ENCODE assay signal across 9 cellular contexts in genomic region chr4:42371306-42372063, GRCh38. TPM values are rescaled to one million over a fixed set of nuclear protein-coding genes. Genes with fewer than 3 reads are reported as not detected.
DNase-seq lines count a peak whose midpoint lies in the region; ATAC-seq, FAIRE-seq and TF ChIP-seq lines count a peak whose summit lies in the region.
"Had no signal": no experiment of that assay in that cellular context is flagged by ENCODE, and none has a peak within 500 bp of the region (broad histone marks: within the 10 kb centered on the region; RNA-seq: fewer than 3 reads in every experiment).

No MANE protein-coding gene starts in this region.

- peak; percentile 70 to 79 for TF ChIP-seq RAD21 in liver (IDR thresholded peaks at IDR 0.05)

- peak; percentile 55 for TF ChIP-seq CTCF in bronchial epithelial cell (IDR thresholded peaks at IDR 0.05; ENCODE audit: insufficient read depth, low read length, severe bottlenecking)
- peak; percentile 55 for TF ChIP-seq CTCF in liver (IDR thresholded peaks at IDR 0.05; ENCODE audit: low read depth, low read length, missing input control)

- 53% methylated on average over 2 of the region's 2 CpGs for WGBS in liver

- no peaks in the 10 kb centered on the region for H3K27me3 ChIP-seq in bronchial epithelial cell (ENCODE audit: control insufficient read depth, insufficient read depth, low read length)
- peaks cover 0 to 2% (median 0%) of the 10 kb centered on the region in 4 donors for H3K27me3 ChIP-seq in liver (ENCODE audit: control insufficient read depth in 4 of 4, insufficient read depth in 4 of 4, low read length in 3 of 4)

- H3K4me1 ChIP-seq in liver (ENCODE audit: control insufficient read depth in 4 of 4, insufficient read depth in 4 of 4, low read length in 3 of 4) = no peaks in the 10 kb centered on the region

- peak; percentile 70 for ATAC-seq in GM21619 (IDR thresholded peaks at IDR 0.05; ENCODE audit: unreplicated experiment)
- ATAC-seq in HG02973 (IDR thresholded peaks at IDR 0.05; ENCODE audit: unreplicated experiment) = no peak
- no peak for ATAC-seq in GM18520 (IDR thresholded peaks at IDR 0.05; ENCODE audit: unreplicated experiment)
- no peak for ATAC-seq in HG02840 (IDR thresholded peaks at IDR 0.05; ENCODE audit: low FRiP score, unreplicated experiment)
- ATAC-seq: naive thymus-derived CD8-positive, alpha-beta T cell had no signal

- H3K4me3 ChIP-seq in bronchial epithelial cell (ENCODE audit: low read depth, low read length) (no peak overlapping the region), liver (ENCODE audit: low read depth in 1 of 3, low read length in 3 of 3) (no peak overlapping the region)

- H3K27ac ChIP-seq in liver (ENCODE audit: low read depth in 1 of 2, low read length in 2 of 2) = no peak overlapping the region

- H3K36me3 ChIP-seq in bronchial epithelial cell (ENCODE audit: control insufficient read depth, insufficient read depth, low read length) = no peaks in the 10 kb centered on the region
- no peaks in the 10 kb centered on the region for H3K36me3 ChIP-seq in liver (ENCODE audit: control insufficient read depth in 4 of 4, insufficient read depth in 3 of 4, low read depth in 1 of 4, low read length in 3 of 4)

- H3K9me3 ChIP-seq in liver (ENCODE audit: control insufficient read depth in 4 of 4, low read length in 3 of 4) = no peaks in the 10 kb centered on the region

- FAIRE-seq in bronchial epithelial cell (lab: Jason Lieb, UNC) = no peak

- H3K9ac ChIP-seq in liver (ENCODE audit: low read depth in 1 of 2, low read length in 2 of 2) = no peak overlapping the region

- peak; percentile 13 for DNase-seq in DMS114 treated with DMSO at 0.1 percent for 48 hours (lab: John Stamatoyannopoulos, UW; ENCODE audit: unreplicated experiment)
- peak; percentile 26 for DNase-seq in NCI-H2029 treated with DMSO at 0.1 percent for 48 hours (lab: John Stamatoyannopoulos, UW)
- DNase-seq in bronchial epithelial cell (ENCODE audit: low read depth) = peak; percentile 64

TF ChIP-seq in liver, 16 proteins besides CTCF, POLR2A, EP300 and RAD21:
- no peak for TF ChIP-seq RXRA (IDR thresholded peaks at IDR 0.05)
- TF ChIP-seq EGR1 (IDR thresholded peaks at IDR 0.05; ENCODE audit: low read depth in 2 of 2) = no peak
- no peak for TF ChIP-seq FOXA1 (IDR thresholded peaks at IDR 0.05)
- no peak for TF ChIP-seq ZBTB33 (IDR thresholded peaks at IDR 0.05)
- no peak for TF ChIP-seq YY1 (IDR thresholded peaks at IDR 0.05)
- TF ChIP-seq ATF3 (IDR thresholded peaks at IDR 0.05) = no peak
- no peak for TF ChIP-seq TAF1 (conservative IDR thresholded peaks at IDR 0.05)
- TF ChIP-seq JUND (IDR thresholded peaks at IDR 0.05) = no peak
- TF ChIP-seq REST (IDR thresholded peaks at IDR 0.05) = no peak
- no peak for TF ChIP-seq FOXA2 (IDR thresholded peaks at IDR 0.05)
- no peak for TF ChIP-seq NR2F2 (IDR thresholded peaks at IDR 0.05)
- TF ChIP-seq SP1 (IDR thresholded peaks at IDR 0.05) = no peak
- no peak for TF ChIP-seq HNF4A (conservative IDR thresholded peaks at IDR 0.05)
- TF ChIP-seq MAX (IDR thresholded peaks at IDR 0.05) = no peak
- TF ChIP-seq GABPA (IDR thresholded peaks at IDR 0.05 in 1 of 2, conservative IDR thresholded peaks at IDR 0.05 in 1 of 2) = no peak
- no peak for TF ChIP-seq HNF4G (IDR thresholded peaks at IDR 0.05)

RNA-seq across cellular contexts. Expression of gene SHISA3, which starts 25.8 kb away (rescaled TPM):
- total RNA-seq in bronchial epithelial cell (not detected in 2 replicates), liver (under 1 TPM; 0.25 to 0.56 TPM)
- polyA plus RNA-seq in liver = under 1 TPM in 1 of 2 donors, not detected in 1; 0.63 TPM
- total RNA-seq: naive thymus-derived CD8-positive, alpha-beta T cell had no signal
- polyA plus RNA-seq: naive thymus-derived CD8-positive, alpha-beta T cell had no signal

Comparison
In these comparisons a context has a peak if more than half of its experiments do, and no peak if none do; other contexts are left out.
1. DNase-seq: peak in every context shown above with its lines; median percentile 64 in bronchial epithelial cell; 26 in NCI-H2029 treated with DMSO at 0.1 percent for 48 hours; 13 in DMS114 treated with DMSO at 0.1 percent for 48 hours.